ENCODE assay signal across 13 cellular contexts in genomic region chr19:23509686-23510450, GRCh38.
"Had no signal": no experiment of that assay in that cellular context is flagged by ENCODE, and none has a peak within 500 bp of the region (broad histone marks: within the 10 kb centered on the region; RNA-seq: fewer than 3 reads in every experiment).

No MANE protein-coding gene starts in this region.

- H3K27me3 ChIP-seq: heart left ventricle, neural progenitor cell had no signal

- H3K4me2 ChIP-seq: neural progenitor cell had no signal

- H3K4me1 ChIP-seq: neural progenitor cell had no signal

- H3K4me3 ChIP-seq: heart left ventricle, neural progenitor cell, thoracic aorta had no signal

- DNase-seq: activated CD4-positive, alpha-beta T cell treated with anti-CD3 and anti-CD28 coated beads, Interleukin-2, amount 50 U/mL, for 1 hour; activated naive CD4-positive, alpha-beta T cell; activated naive CD8-positive, alpha-beta T cell treated with anti-CD3 and anti-CD28 coated beads, Interleukin-2, amount 10 ng/mL, durations not matched to agents 7 days and 5 days; cortex of kidney; effector CD4-positive, alpha-beta T cell; foreskin fibroblast; heart left ventricle; immature natural killer cell; naive B cell; stimulated activated CD4-positive, alpha-beta T cell treated with anti-CD3 and anti-CD28 coated beads, Interleukin-1b, Interleukin-23, amount 100 ng/mL, for 48 hours had no signal

- H3K4me3 Mint-ChIP-seq: activated naive CD8-positive, alpha-beta T cell treated with anti-CD3 and anti-CD28 coated beads, Interleukin-2, amount 10 ng/mL, durations not matched to agents 7 days and 5 days; brain; immature natural killer cell; naive B cell; neural progenitor cell had no signal

- H3K27me3 Mint-ChIP-seq: activated naive CD8-positive, alpha-beta T cell treated with anti-CD3 and anti-CD28 coated beads, Interleukin-2, amount 10 ng/mL, durations not matched to agents 7 days and 5 days; brain; naive B cell had no signal

- H3K9me3 ChIP-seq: thoracic aorta had no signal

- H3K36me3 ChIP-seq: heart left ventricle, neural progenitor cell, thoracic aorta had no signal

- H3K27ac Mint-ChIP-seq: activated naive CD8-positive, alpha-beta T cell treated with anti-CD3 and anti-CD28 coated beads, Interleukin-2, amount 10 ng/mL, durations not matched to agents 7 days and 5 days; brain; immature natural killer cell; naive B cell; neural progenitor cell had no signal

- H3K9ac ChIP-seq: neural progenitor cell had no signal

- H3K36me3 Mint-ChIP-seq: activated naive CD8-positive, alpha-beta T cell treated with anti-CD3 and anti-CD28 coated beads, Interleukin-2, amount 10 ng/mL, durations not matched to agents 7 days and 5 days; brain; immature natural killer cell; naive B cell; neural progenitor cell had no signal

- H3K27ac ChIP-seq: heart left ventricle, neural progenitor cell, thoracic aorta had no signal

- H3K4me1 Mint-ChIP-seq: activated naive CD8-positive, alpha-beta T cell treated with anti-CD3 and anti-CD28 coated beads, Interleukin-2, amount 10 ng/mL, durations not matched to agents 7 days and 5 days; brain; immature natural killer cell; naive B cell; neural progenitor cell had no signal
